ENCODE assay signal across 2 cellular contexts in the genomic region with DNA sequence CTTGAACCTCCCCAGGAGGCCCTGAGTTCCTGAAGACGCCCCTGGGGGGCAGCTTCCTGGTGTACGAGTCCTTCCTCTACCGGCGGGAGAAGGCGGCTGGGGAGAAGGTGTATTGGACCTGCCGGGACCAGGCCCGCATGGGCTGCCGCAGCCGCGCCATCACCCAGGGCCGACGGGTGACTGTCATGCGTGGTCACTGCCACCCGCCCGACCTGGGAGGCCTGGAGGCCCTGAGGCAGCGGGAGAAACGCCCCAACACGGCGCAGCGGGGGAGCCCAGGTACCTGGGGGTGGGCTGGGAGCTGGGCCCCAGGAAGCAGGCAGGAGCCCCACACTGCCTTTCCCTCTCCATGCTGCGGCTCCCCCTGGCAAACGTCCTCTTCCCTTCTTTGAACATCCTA.
TF ChIP-seq lines count a peak whose summit lies in the region.

No MANE protein-coding gene starts in this region.

TF ChIP-seq in SK-N-SH, 30 proteins besides CTCF, POLR2A, EP300 and RAD21 (continued from another document):
- TF ChIP-seq, protein P1, sequence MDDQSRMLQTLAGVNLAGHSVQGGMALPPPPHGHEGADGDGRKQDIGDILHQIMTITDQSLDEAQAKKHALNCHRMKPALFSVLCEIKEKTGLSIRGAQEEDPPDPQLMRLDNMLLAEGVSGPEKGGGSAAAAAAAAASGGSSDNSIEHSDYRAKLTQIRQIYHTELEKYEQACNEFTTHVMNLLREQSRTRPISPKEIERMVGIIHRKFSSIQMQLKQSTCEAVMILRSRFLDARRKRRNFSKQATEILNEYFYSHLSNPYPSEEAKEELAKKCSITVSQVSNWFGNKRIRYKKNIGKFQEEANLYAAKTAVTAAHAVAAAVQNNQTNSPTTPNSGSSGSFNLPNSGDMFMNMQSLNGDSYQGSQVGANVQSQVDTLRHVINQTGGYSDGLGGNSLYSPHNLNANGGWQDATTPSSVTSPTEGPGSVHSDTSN (IDR thresholded peaks at IDR 0.05), result no peak
- TF ChIP-seq FOSL2 (IDR thresholded peaks at IDR 0.05; ENCODE audit: borderline replicate concordance, low read depth), result no peak
- no peak for TF ChIP-seq SIN3A (IDR thresholded peaks at IDR 0.05; ENCODE audit: borderline replicate concordance, low read depth, low read length)

TF ChIP-seq in SK-N-SH treated with all-trans-retinoic acid at 6 μM for 48 hours, 23 proteins besides CTCF, POLR2A, EP300 and RAD21 (continued from another document):
- TF ChIP-seq BACH2 (CRISPR knock-in tag; IDR thresholded peaks at IDR 0.05; ENCODE audit: borderline replicate concordance) (no peak), ZNF565 (CRISPR knock-in tag; conservative IDR thresholded peaks at IDR 0.05; ENCODE audit: low read depth) (no peak), GLIS3 (CRISPR knock-in tag; IDR thresholded peaks at IDR 0.05) (no peak), OSR1 (CRISPR knock-in tag; IDR thresholded peaks at IDR 0.05) (no peak)
